29 cellular contexts compared by ENCODE assay signal in the genomic region with DNA sequence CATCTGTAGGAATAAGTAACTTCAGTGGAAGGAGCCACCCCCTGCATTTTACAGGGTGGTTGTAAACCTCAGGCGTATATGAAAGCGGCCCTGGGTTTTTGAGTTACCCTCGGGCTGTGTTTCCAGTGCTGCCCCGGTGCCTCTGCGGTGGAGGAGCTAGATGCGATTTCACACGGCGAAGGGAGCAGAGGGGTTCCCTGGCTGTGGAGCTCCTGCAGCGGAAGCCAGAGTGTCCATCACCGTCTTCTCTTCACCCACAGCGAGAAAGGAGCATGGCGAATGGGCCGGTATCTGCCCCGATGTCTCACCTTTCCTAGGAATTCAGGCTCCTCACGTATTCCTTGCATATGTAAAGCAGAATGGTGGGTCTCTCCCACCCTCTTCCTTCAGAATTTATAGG.
"Had no signal": no experiment of that assay in that cellular context is flagged by ENCODE, and none has a peak within 500 bp of the region (broad histone marks: within the 10 kb centered on the region; RNA-seq: fewer than 3 reads in every experiment).

No MANE protein-coding gene starts in this region.

- H3K36me3 ChIP-seq: Peyer's patch had no signal

- ATAC-seq: activated CD8-positive, alpha-beta T cell treated with anti-CD3 and anti-CD28 coated beads, Interleukin-2, amount 10 ng/mL, durations not matched to agents 7 days and 5 days; activated naive CD4-positive, alpha-beta T cell treated with anti-CD3 and anti-CD28 coated beads, Interleukin-2, amount 50 U/mL, for 72 hours; PC-3; T-cell; T-helper 17 cell had no signal

- H3K4me1 Mint-ChIP-seq: brain, T-cell had no signal

- H3K27me3 Mint-ChIP-seq: brain had no signal

- H3K4me2 ChIP-seq: KMS-11 had no signal

- H3K9me3 Mint-ChIP-seq: activated naive CD4-positive, alpha-beta T cell treated with anti-CD3 and anti-CD28 coated beads for 36 hours; activated naive CD4-positive, alpha-beta T cell treated with anti-CD3 and anti-CD28 coated beads, Interleukin-2, amount 50 U/mL, for 72 hours; activated T-cell treated with anti-CD3 and anti-CD28 coated beads, Interleukin-2, amount 50 U/mL, for 24 hours; activated T-helper 1 cell treated with anti-CD3 and anti-CD28 coated beads, Interleukin-12 subunit alpha, Interleukin-12 subunit beta, Interleukin-2, Interleukin-4 antibody, amounts not matched to agents 30 ng/mL and 10 ng/mL and 1 ng/mL, durations not matched to agents 14 hours and 24 hours and 36 hours had no signal

- H3K36me3 Mint-ChIP-seq: activated naive CD4-positive, alpha-beta T cell treated with anti-CD3 and anti-CD28 coated beads, Interleukin-2, amount 50 U/mL, for 72 hours; T-cell had no signal

- H3K27ac Mint-ChIP-seq: activated CD8-positive, alpha-beta T cell treated with anti-CD3 and anti-CD28 coated beads, Interleukin-2, amount 10 ng/mL, durations not matched to agents 7 days and 5 days; activated naive CD4-positive, alpha-beta T cell treated with anti-CD3 and anti-CD28 coated beads for 36 hours; activated naive CD4-positive, alpha-beta T cell treated with anti-CD3 and anti-CD28 coated beads, Interleukin-2, amount 50 U/mL, for 72 hours; activated T-cell treated with anti-CD3 and anti-CD28 coated beads, Interleukin-2, amount 50 U/mL, for 24 hours; activated T-helper 1 cell treated with anti-CD3 and anti-CD28 coated beads, Interleukin-12 subunit alpha, Interleukin-12 subunit beta, Interleukin-2, Interleukin-4 antibody, amounts not matched to agents 30 ng/mL and 10 ng/mL and 1 ng/mL, durations not matched to agents 14 hours and 24 hours and 36 hours; brain; T-cell; T-helper 17 cell had no signal

- H3K9ac ChIP-seq: KMS-11 had no signal

- H3K4me3 Mint-ChIP-seq: activated CD8-positive, alpha-beta T cell treated with anti-CD3 and anti-CD28 coated beads, Interleukin-2, amount 10 ng/mL, durations not matched to agents 7 days and 5 days; activated naive CD4-positive, alpha-beta T cell treated with anti-CD3 and anti-CD28 coated beads for 36 hours; activated T-cell treated with anti-CD3 and anti-CD28 coated beads, Interleukin-2, amount 50 U/mL, for 24 hours; activated T-helper 1 cell treated with anti-CD3 and anti-CD28 coated beads, Interleukin-12 subunit alpha, Interleukin-12 subunit beta, Interleukin-2, Interleukin-4 antibody, amounts not matched to agents 30 ng/mL and 10 ng/mL and 1 ng/mL, durations not matched to agents 14 hours and 24 hours and 36 hours; brain; T-cell; T-helper 17 cell had no signal

- H3K4me1 ChIP-seq: Peyer's patch had no signal

- H3K27me3 ChIP-seq: Peyer's patch had no signal

- H3K4me3 ChIP-seq: Peyer's patch had no signal

- H3K27ac ChIP-seq: KMS-11, Peyer's patch, VCaP had no signal

- DNase-seq: activated CD4-positive, alpha-beta T cell treated with anti-CD3 and anti-CD28 coated beads for 1 hour; activated CD4-positive, alpha-beta T cell treated with anti-CD3 and anti-CD28 coated beads for 48 hours; activated CD4-positive, alpha-beta T cell treated with anti-CD3 and anti-CD28 coated beads, Interleukin-2, amount 50 U/mL, for 48 hours; activated CD4-positive, CD25-positive, alpha-beta regulatory T cell; activated CD8-positive, alpha-beta T cell treated with anti-CD3 and anti-CD28 coated beads, Interleukin-2, amount 10 ng/mL, durations not matched to agents 7 days and 5 days; activated gamma-delta T cell treated with Interleukin-2 at 50 U/mL for 16 hours; activated naive CD4-positive, alpha-beta T cell treated with anti-CD3 and anti-CD28 coated beads for 36 hours; activated T-cell treated with anti-CD3 and anti-CD28 coated beads, Interleukin-2, amount 50 U/mL, for 24 hours; anterior cingulate cortex; central memory CD4-positive, alpha-beta T cell; NCI-H1048; NCI-H1105 treated with DMSO at 0.1 percent for 48 hours; NCI-H1436; NCI-H1694; NCI-H1930; NCI-H2081 treated with DMSO at 0.1 percent for 48 hours; NCI-H345; NCI-H524 treated with DMSO at 0.1 percent for 48 hours; NK-92 treated with Interleukin-12 subunit alpha and Interleukin-12 subunit beta, amount 100 ng/mL, for 24 hours; Peyer's patch; Right ventricle myocardium superior; T-cell; T-helper 17 cell had no signal

- H3K9me3 ChIP-seq: Peyer's patch had no signal
